In the genomic region with DNA sequence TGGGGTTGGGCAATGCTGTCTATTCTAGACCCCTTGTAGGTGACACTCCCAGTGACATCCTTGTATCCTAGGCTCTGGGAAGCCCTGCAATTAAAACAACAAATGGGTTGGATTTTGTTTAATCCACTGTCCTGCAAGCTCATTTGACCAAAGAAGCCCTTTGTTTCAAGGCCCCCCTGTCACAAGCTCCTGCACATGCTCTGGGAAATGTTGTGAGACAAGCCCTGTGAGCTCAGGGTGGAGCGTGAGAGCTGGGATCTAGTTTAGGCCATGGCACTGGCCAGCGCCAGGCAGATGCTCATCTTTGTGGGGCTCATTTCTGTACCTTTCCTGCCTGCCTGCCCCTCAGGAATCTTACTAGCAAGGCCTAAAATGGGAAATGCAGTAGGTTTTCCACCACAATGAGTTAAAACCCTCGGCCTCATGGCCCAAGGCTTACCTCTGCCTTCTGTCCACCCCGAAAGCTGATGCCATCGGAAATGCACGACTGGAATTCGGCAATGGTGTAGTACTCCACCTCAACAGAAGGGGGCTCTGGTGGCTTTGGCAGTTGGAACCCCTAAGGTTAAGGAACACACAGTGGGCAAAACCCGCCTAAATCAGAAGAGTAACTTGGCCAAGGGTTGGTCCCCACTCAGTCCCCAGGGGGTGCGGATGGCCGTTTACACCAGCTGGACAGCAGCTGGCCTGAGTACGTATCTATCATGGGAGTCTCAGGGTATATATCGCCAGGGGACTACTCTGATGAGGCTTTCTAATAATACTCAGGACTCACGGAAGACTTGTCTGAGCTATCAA, we compare ENCODE assay signal across 1 cellular context.
A peak's percentile ranks its signal among the peaks of the same experiment; 100 is the strongest.
TF ChIP-seq lines count a peak whose summit lies in the region.

No MANE protein-coding gene starts in this region.

TF ChIP-seq in HepG2, 621 proteins besides CTCF, POLR2A, EP300 and RAD21 (continued from another document):
- TF ChIP-seq NCOA2 (CRISPR knock-in tag; IDR thresholded peaks at IDR 0.05) = no peak
- no peak for TF ChIP-seq MIXL1 (CRISPR knock-in tag; IDR thresholded peaks at IDR 0.05)
- peak; percentile 90 for TF ChIP-seq RBM22 (optimal IDR thresholded peaks at IDR 0.05; ENCODE audit: low read length)
- TF ChIP-seq STAG1 (CRISPR knock-in tag; IDR thresholded peaks at IDR 0.05) = peak; percentile 65
- TF ChIP-seq ZNF34 (CRISPR knock-in tag; IDR thresholded peaks at IDR 0.05; ENCODE audit: borderline replicate concordance) = no peak
- peak; percentile 92 for TF ChIP-seq ZSCAN22 (CRISPR knock-in tag; IDR thresholded peaks at IDR 0.05)
- TF ChIP-seq XRCC5 (optimal IDR thresholded peaks at IDR 0.05; ENCODE audit: low read length) = peak; percentile 39
- no peak for TF ChIP-seq HOXA9 (CRISPR knock-in tag; IDR thresholded peaks at IDR 0.05; ENCODE audit: borderline replicate concordance)
- TF ChIP-seq PAF1 (CRISPR knock-in tag; IDR thresholded peaks at IDR 0.05) = no peak
- TF ChIP-seq RELA (CRISPR knock-in tag; IDR thresholded peaks at IDR 0.05) = no peak
- TF ChIP-seq, protein P1, sequence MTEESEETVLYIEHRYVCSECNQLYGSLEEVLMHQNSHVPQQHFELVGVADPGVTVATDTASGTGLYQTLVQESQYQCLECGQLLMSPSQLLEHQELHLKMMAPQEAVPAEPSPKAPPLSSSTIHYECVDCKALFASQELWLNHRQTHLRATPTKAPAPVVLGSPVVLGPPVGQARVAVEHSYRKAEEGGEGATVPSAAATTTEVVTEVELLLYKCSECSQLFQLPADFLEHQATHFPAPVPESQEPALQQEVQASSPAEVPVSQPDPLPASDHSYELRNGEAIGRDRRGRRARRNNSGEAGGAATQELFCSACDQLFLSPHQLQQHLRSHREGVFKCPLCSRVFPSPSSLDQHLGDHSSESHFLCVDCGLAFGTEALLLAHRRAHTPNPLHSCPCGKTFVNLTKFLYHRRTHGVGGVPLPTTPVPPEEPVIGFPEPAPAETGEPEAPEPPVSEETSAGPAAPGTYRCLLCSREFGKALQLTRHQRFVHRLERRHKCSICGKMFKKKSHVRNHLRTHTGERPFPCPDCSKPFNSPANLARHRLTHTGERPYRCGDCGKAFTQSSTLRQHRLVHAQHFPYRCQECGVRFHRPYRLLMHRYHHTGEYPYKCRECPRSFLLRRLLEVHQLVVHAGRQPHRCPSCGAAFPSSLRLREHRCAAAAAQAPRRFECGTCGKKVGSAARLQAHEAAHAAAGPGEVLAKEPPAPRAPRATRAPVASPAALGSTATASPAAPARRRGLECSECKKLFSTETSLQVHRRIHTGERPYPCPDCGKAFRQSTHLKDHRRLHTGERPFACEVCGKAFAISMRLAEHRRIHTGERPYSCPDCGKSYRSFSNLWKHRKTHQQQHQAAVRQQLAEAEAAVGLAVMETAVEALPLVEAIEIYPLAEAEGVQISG (CRISPR knock-in tag; IDR thresholded peaks at IDR 0.05) = peak; percentile 19; the same call in 1 of the 2 replicates
- no peak for TF ChIP-seq ZNF234 (CRISPR knock-in tag; conservative IDR thresholded peaks at IDR 0.05)
- TF ChIP-seq ZNF530 (CRISPR knock-in tag; IDR thresholded peaks at IDR 0.05; ENCODE audit: low read depth) = no peak
- no peak for TF ChIP-seq RXRA (CRISPR knock-in tag; IDR thresholded peaks at IDR 0.05)
TF ChIP-seq in HepG2: peak in this region for 7.
